ENCODE assay signal across 9 cellular contexts in genomic region chr17:48244121-48244711, GRCh38.
A peak's percentile ranks its signal among the peaks of the same experiment; 100 is the strongest.
DNase-seq lines count a peak whose midpoint lies in the region; ATAC-seq and TF ChIP-seq lines count a peak whose summit lies in the region.
"Had no signal": no experiment of that assay in that cellular context is flagged by ENCODE, and none has a peak within 500 bp of the region (broad histone marks: within the 10 kb centered on the region; RNA-seq: fewer than 3 reads in every experiment).

No MANE protein-coding gene starts in this region.

- H3K36me3 ChIP-seq in DND-41 (ENCODE audit: insufficient read depth, low read length) = no peaks in the 10 kb centered on the region
- H3K36me3 ChIP-seq in adrenal gland (replicated peaks in 1 of 2) = no peaks in the 10 kb centered on the region
- H3K36me3 ChIP-seq in mucosa of descending colon (ENCODE audit: low read depth) = no peaks in the 10 kb centered on the region

- ATAC-seq in DND-41 (ENCODE audit: insufficient read depth, low read depth) (no peak), mucosa of descending colon (peak; percentile 91), HG02798 (IDR thresholded peaks at IDR 0.05; ENCODE audit: poor library complexity, unreplicated experiment) (no peak), HG03457 (IDR thresholded peaks at IDR 0.05; ENCODE audit: unreplicated experiment) (no peak), HG02763 (IDR thresholded peaks at IDR 0.05; ENCODE audit: unreplicated experiment) (no peak)

- WGBS in adrenal gland, 4 donors = 59 to 71% (median 64%) methylated on average over 3 of the region's 3 CpGs

- no peaks in the 10 kb centered on the region for H4K20me1 ChIP-seq in DND-41 (ENCODE audit: insufficient read depth, low read length)

- no peaks in the 10 kb centered on the region for H3K4me1 ChIP-seq in DND-41 (ENCODE audit: insufficient read depth, low read length)
- peaks cover 2 to 41% of the 10 kb centered on the region in 2 donors for H3K4me1 ChIP-seq in adrenal gland (replicated peaks in 1 of 2)
- H3K4me1 ChIP-seq in mucosa of descending colon (ENCODE audit: low read depth) = peaks cover 20% of the 10 kb centered on the region

- TF ChIP-seq POLR2A in adrenal gland (IDR thresholded peaks at IDR 0.05) = no peak

- H3K9me3 ChIP-seq in DND-41 (ENCODE audit: insufficient read depth, low read length, severe bottlenecking) (no peaks in the 10 kb centered on the region), adrenal gland (replicated peaks in 1 of 3) (no peaks in the 10 kb centered on the region), mucosa of descending colon (no peaks in the 10 kb centered on the region)

- H2AFZ ChIP-seq in DND-41 (ENCODE audit: low read depth, low read length) = 0 out of 2 replicates have a peak overlapping the region, but pooled peaks have one; percentile 41

- intact Hi-C loops in adrenal gland (cut with DNase I) = no loop called here
- intact Hi-C loops in mucosa of descending colon (cut with DNase I, micrococcal nuclease) = no loop called here

- H3K9ac ChIP-seq in DND-41 (ENCODE audit: low read depth, low read length) = no peak overlapping the region

- no peaks in the 10 kb centered on the region for H3K79me2 ChIP-seq in DND-41 (ENCODE audit: insufficient read depth, low read length)

- H3K27ac ChIP-seq in DND-41 (ENCODE audit: low read length) (no peak overlapping the region), adrenal gland (peak overlapping the region in 3 of 5 donors; percentile 20 to 33 (median 25))

- H3K4me3 ChIP-seq in DND-41 (ENCODE audit: low read depth in 1 of 2, low read length in 2 of 2) = no peak overlapping the region
- no peak overlapping the region for H3K4me3 ChIP-seq in adrenal gland
- no peak overlapping the region for H3K4me3 ChIP-seq in mucosa of descending colon

- TF ChIP-seq CTCF in DND-41 (IDR thresholded peaks at IDR 0.05; ENCODE audit: borderline replicate concordance, extremely low read depth, low read length, poor library complexity, severe bottlenecking) (no peak), adrenal gland (IDR thresholded peaks at IDR 0.05) (no peak), mucosa of descending colon (IDR thresholded peaks at IDR 0.05) (no peak)

- no peak overlapping the region for H3K4me2 ChIP-seq in DND-41 (ENCODE audit: insufficient read depth, low read length)

- DNase-seq in DND-41 = no peak
- DNase-seq in LHCN-M2 (ENCODE audit: low read depth) = peak; percentile 69
- peak in 2 of 7 donors; percentile 12 to 13 for DNase-seq in adrenal gland
- DNase-seq in mucosa of descending colon = peak in 2 of 3 donors; percentile 36 to 45
- no peak for DNase-seq in NCI-H1105 treated with DMSO at 0.1 percent for 48 hours (lab: John Stamatoyannopoulos, UW)
- DNase-seq: hippocampal formation had no signal

- peaks cover 45% of the 10 kb centered on the region for H3K27me3 ChIP-seq in DND-41 (ENCODE audit: insufficient read depth, low read length, poor library complexity)
- H3K27me3 ChIP-seq in adrenal gland = no peaks in the 10 kb centered on the region

Comparison
In these comparisons a context has a peak if more than half of its experiments do, and no peak if none do; other contexts are left out.
1. DNase-seq: peak in LHCN-M2 (single experiment) and mucosa of descending colon (2 of 3); none in DND-41 (single experiment) and NCI-H1105 treated with DMSO at 0.1 percent for 48 hours (single experiment).